ENCODE assay signal across 1 cellular context in the genomic region with DNA sequence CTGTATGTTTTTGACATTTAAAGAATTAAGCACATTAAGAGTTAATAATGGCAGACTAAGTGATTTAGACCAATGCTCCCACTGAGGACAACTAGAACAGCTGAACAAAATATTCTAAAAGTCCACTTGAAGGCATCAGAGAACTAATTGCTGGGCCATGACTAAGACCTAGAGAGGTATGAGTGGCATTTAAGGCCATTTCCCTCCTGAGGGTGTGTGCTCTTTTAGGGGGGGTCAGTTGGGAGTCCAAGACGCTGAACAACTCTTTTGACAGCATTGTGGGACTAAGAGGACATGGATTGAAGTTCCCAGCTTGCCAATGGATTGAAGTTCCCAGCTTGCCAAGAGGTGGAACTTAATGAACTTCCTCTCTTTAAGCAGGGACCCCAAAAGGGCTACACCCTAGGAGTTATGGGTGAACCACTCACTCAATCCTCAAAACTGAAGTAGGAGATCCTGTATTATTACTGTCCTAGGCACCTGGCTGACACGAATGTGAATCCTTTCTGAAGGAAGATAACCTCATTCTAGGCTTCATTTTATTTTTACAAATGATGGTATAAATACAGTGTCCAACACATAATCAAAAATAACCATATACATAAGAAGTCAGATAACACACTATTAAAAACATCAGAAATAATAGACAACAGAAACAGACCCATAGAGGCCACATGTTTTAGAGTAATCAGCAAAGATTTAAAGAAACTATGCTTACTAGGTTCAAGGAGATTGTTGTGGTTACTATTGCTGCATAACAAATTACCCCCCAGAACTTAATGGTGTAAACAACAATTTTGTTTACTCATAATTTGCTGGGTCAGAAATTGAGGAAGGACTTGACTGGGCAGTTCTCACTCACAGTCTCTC.
TF ChIP-seq lines count a peak whose summit lies in the region.

No MANE protein-coding gene starts in this region.

TF ChIP-seq in GM23338, 12 proteins besides CTCF, POLR2A, EP300 and RAD21 (continued from another document):
- TF ChIP-seq CREB1 (CRISPR knock-in tag; IDR thresholded peaks at IDR 0.05; ENCODE audit: low read depth), result no peak
